1 cellular context compared by ENCODE assay signal in genomic region chr15:89416339-89417183, GRCh38.
TF ChIP-seq lines count a peak whose summit lies in the region.

No MANE protein-coding gene starts in this region.

TF ChIP-seq in HEK293, 187 proteins besides CTCF, POLR2A, EP300 and RAD21 (continued from another document and continues in another):
- TF ChIP-seq ZBTB26 (tag by site-specific recombination; optimal IDR thresholded peaks at IDR 0.05) (peak; percentile 15), ZBTB17 (tag by site-specific recombination; IDR thresholded peaks at IDR 0.05) (no peak), ZNF707 (tag by site-specific recombination; IDR thresholded peaks at IDR 0.05) (no peak), GLIS1 (tag by site-specific recombination; IDR thresholded peaks at IDR 0.05) (no peak), ZNF16 (tag by site-specific recombination; IDR thresholded peaks at IDR 0.05; ENCODE audit: low read depth) (no peak), ZNF488 (tag by site-specific recombination; IDR thresholded peaks at IDR 0.05) (no peak), ZNF600 (tag by site-specific recombination; IDR thresholded peaks at IDR 0.05) (peak; percentile 23; the same call in 1 of the 2 replicates), ZNF23 (tag by site-specific recombination; IDR thresholded peaks at IDR 0.05; ENCODE audit: borderline replicate concordance) (no peak), PATZ1 (tag by site-specific recombination; IDR thresholded peaks at IDR 0.05) (peak; percentile 36; the same call in 1 of the 2 replicates), ZNF596 (tag by site-specific recombination; IDR thresholded peaks at IDR 0.05) (no peak), ZBTB10 (tag by site-specific recombination; IDR thresholded peaks at IDR 0.05) (no peak), ZNF571 (tag by site-specific recombination; IDR thresholded peaks at IDR 0.05) (no peak), ZSCAN4 (tag by site-specific recombination; IDR thresholded peaks at IDR 0.05) (no peak), ZNF548 (tag by site-specific recombination; IDR thresholded peaks at IDR 0.05) (no peak), TSHZ1 (tag by site-specific recombination; IDR thresholded peaks at IDR 0.05; ENCODE audit: borderline replicate concordance) (no peak), ZNF416 (tag by site-specific recombination; IDR thresholded peaks at IDR 0.05) (no peak), ZFP41 (tag by site-specific recombination; IDR thresholded peaks at IDR 0.05; ENCODE audit: borderline replicate concordance) (no peak), INSM2 (tag by site-specific recombination; IDR thresholded peaks at IDR 0.05) (no peak), ZNF140 (tag by site-specific recombination; IDR thresholded peaks at IDR 0.05) (no peak), ZNF138 (tag by site-specific recombination; IDR thresholded peaks at IDR 0.05; ENCODE audit: borderline replicate concordance) (no peak), ZSCAN30 (tag by site-specific recombination; IDR thresholded peaks at IDR 0.05) (peak; percentile 63; the same call in 1 of the 2 replicates), ZNF521 (tag by site-specific recombination; IDR thresholded peaks at IDR 0.05) (no peak), SP3 (tag by site-specific recombination; IDR thresholded peaks at IDR 0.05) (no peak), ZNF311 (tag by site-specific recombination; IDR thresholded peaks at IDR 0.05; ENCODE audit: borderline replicate concordance) (no peak), ZNF211 (tag by site-specific recombination; IDR thresholded peaks at IDR 0.05; ENCODE audit: low read depth) (no peak), ZSCAN5A (tag by site-specific recombination; IDR thresholded peaks at IDR 0.05) (no peak), ZSCAN23 (tag by site-specific recombination; IDR thresholded peaks at IDR 0.05) (no peak), KLF9 (tag by site-specific recombination; IDR thresholded peaks at IDR 0.05; ENCODE audit: low read depth) (no peak), WT1 (tag by site-specific recombination; IDR thresholded peaks at IDR 0.05) (no peak), ZNF704 (tag by site-specific recombination; IDR thresholded peaks at IDR 0.05) (no peak), ZNF202 (tag by site-specific recombination; IDR thresholded peaks at IDR 0.05; ENCODE audit: borderline replicate concordance) (no peak), ZNF362 (tag by site-specific recombination; IDR thresholded peaks at IDR 0.05) (peak; percentile 68), ZNF518A (tag by site-specific recombination; conservative IDR thresholded peaks at IDR 0.05; ENCODE audit: low read depth) (no peak), ZNF223 (tag by site-specific recombination; IDR thresholded peaks at IDR 0.05) (no peak), HOXC10 (CRISPR knock-in tag; IDR thresholded peaks at IDR 0.05) (no peak)
